8 cellular contexts compared by ENCODE assay signal in the genomic region with DNA sequence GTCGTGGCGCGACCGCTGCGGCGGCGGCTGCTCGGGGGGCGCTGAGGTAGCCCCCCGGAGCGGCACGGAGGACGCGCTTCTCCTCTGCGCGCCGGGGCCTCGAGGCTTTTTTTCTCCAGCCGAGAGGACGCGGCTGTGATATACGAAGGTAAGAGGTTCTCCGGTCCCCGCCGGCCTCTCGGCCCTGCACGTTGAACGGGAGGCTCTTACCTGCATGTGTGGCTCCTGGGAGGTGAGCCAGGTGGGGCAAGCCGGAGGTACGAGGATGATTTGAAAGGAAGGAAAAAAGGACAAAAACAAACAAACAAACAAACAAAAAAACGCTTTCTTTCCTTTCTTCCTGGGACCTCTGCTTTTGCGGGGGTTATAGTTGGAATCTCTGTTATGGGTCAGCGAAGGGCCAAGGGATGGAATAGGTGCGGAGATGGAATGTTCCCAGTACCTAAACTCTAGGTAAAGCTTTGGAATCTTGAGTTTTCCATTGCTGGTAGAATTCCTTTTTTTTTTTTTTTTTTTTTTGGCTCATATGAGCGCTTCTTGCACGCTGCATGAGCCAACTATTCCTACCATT. TPM values are rescaled to one million over a fixed set of nuclear protein-coding genes. Genes with fewer than 3 reads are reported as not detected.
DNase-seq lines count a peak whose midpoint lies in the region; ATAC-seq, FAIRE-seq and TF ChIP-seq lines count a peak whose summit lies in the region.

No MANE protein-coding gene starts in this region.

- H3K9me3 ChIP-seq in mesenchymal stem cell (ENCODE audit: control insufficient read depth, low read length) (no peaks in the 10 kb centered on the region), tibial artery (no peaks in the 10 kb centered on the region)

- peak overlapping the region; percentile 45 for H4K8ac ChIP-seq in mesenchymal stem cell (ENCODE audit: low read length)

- H3K4me2 ChIP-seq in mesenchymal stem cell (ENCODE audit: low read length, poor library complexity, severe bottlenecking) = peak overlapping the region; percentile 58

- peaks cover 3% of the 10 kb centered on the region for H3K79me1 ChIP-seq in mesenchymal stem cell (replicated peaks; ENCODE audit: low read length, poor library complexity, severe bottlenecking)

- H4K91ac ChIP-seq in mesenchymal stem cell (ENCODE audit: low read length) = peak overlapping the region; percentile 70

- intact Hi-C loops in tibial artery (cut with DNase I; ENCODE audit: low total_unique reads) = no loop called here

- TF ChIP-seq CTCF in bronchial epithelial cell (IDR thresholded peaks at IDR 0.05; ENCODE audit: insufficient read depth, low read length, severe bottlenecking) = no peak
- TF ChIP-seq CTCF in tibial artery (IDR thresholded peaks at IDR 0.05) = no peak

- WGBS in mesenchymal stem cell = under 1% methylated on average over 14 of the region's 36 CpGs

- H2BK120ac ChIP-seq in mesenchymal stem cell (ENCODE audit: low read depth, low read length) = peak overlapping the region; percentile 88

- FAIRE-seq in bronchial epithelial cell (lab: Jason Lieb, UNC) = no peak
- FAIRE-seq in HTR-8/SVneo (lab: Jason Lieb, UNC) = no peak

- peak overlapping the region; percentile 57 for H3K27ac ChIP-seq in mesenchymal stem cell (ENCODE audit: low read length, poor library complexity, severe bottlenecking)
- peak overlapping the region; percentile 87 to 91 for H3K27ac ChIP-seq in tibial artery

- H2BK12ac ChIP-seq in mesenchymal stem cell (ENCODE audit: low read length in 2 of 2) = peak overlapping the region in 1 of 2 experiments; percentile 37

- H2AK5ac ChIP-seq in mesenchymal stem cell (ENCODE audit: low read length, severe bottlenecking) = no peak overlapping the region

- H3K23ac ChIP-seq in mesenchymal stem cell (ENCODE audit: low read length in 2 of 2) = peak overlapping the region in 1 of 2 experiments; percentile 51

- ATAC-seq in HG02610 (IDR thresholded peaks at IDR 0.05; ENCODE audit: unreplicated experiment) = peak; percentile 14

- peak overlapping the region; percentile 70 for H2AFZ ChIP-seq in mesenchymal stem cell (ENCODE audit: low read depth, low read length)

- H3K14ac ChIP-seq in mesenchymal stem cell (ENCODE audit: low read length in 2 of 2) = no peak overlapping the region

- H3K27me3 ChIP-seq in bronchial epithelial cell (ENCODE audit: control insufficient read depth, insufficient read depth, low read length) = no peaks in the 10 kb centered on the region
- H3K27me3 ChIP-seq in mesenchymal stem cell (ENCODE audit: control insufficient read depth in 1 of 2, insufficient read depth in 1 of 2, low read length in 2 of 2) = no peaks in the 10 kb centered on the region
- H3K27me3 ChIP-seq in tibial artery = no peaks in the 10 kb centered on the region

- H3K4me3 ChIP-seq in bronchial epithelial cell (ENCODE audit: low read depth, low read length) (peak overlapping the region; percentile 88), mesenchymal stem cell (ENCODE audit: insufficient read depth in 1 of 2, low read depth in 1 of 2, low read length in 2 of 2) (peak overlapping the region; percentile 77 to 95), tibial artery (peak overlapping the region; percentile 91 to 97)

- H2BK5ac ChIP-seq in mesenchymal stem cell (ENCODE audit: low read depth, low read length, poor library complexity, severe bottlenecking) = peak overlapping the region; percentile 15

- peak overlapping the region; percentile 100 for H2BK15ac ChIP-seq in mesenchymal stem cell (ENCODE audit: low read depth, poor library complexity, severe bottlenecking)

- H3K18ac ChIP-seq in mesenchymal stem cell (ENCODE audit: low read depth in 1 of 2, low read length in 2 of 2) = peak overlapping the region; percentile 34 to 88

- H3K4ac ChIP-seq in mesenchymal stem cell (ENCODE audit: low read depth in 1 of 2, low read length in 2 of 2) = peak overlapping the region; percentile 24 to 78

- H3K36me3 ChIP-seq in bronchial epithelial cell (ENCODE audit: control insufficient read depth, insufficient read depth, low read length) (no peaks in the 10 kb centered on the region), mesenchymal stem cell (ENCODE audit: control insufficient read depth in 1 of 2, insufficient read depth in 2 of 2, low read depth in 1 of 2, low read length in 2 of 2) (no peaks in the 10 kb centered on the region), tibial artery (no peaks in the 10 kb centered on the region)

- H3K9ac ChIP-seq in mesenchymal stem cell (ENCODE audit: low read length) = peak overlapping the region; percentile 95

- H3K4me1 ChIP-seq in mesenchymal stem cell (ENCODE audit: control insufficient read depth, insufficient read depth, low read depth, low read length) (peaks cover 3% of the 10 kb centered on the region), tibial artery (peaks cover 0 to 31% (median 0%) of the 10 kb centered on the region in 4 donors)

- DNase-seq in NCI-H1092 treated with DMSO at 0.1 percent for 48 hours (lab: John Stamatoyannopoulos, UW) (peak; percentile 40), NCI-H1092 (lab: John Stamatoyannopoulos, UW) (no peak), NCI-H526 treated with DMSO at 0.1 percent for 48 hours (lab: John Stamatoyannopoulos, UW) (peak; percentile 56), bronchial epithelial cell (ENCODE audit: low read depth) (no peak), mesenchymal stem cell (no peak), tibial artery (peak in 1 of 2 donors; percentile 26), HTR-8/SVneo (ENCODE audit: insufficient read length, low spot score) (no peak)

RNA-seq across cellular contexts. Expression of gene PTPN4, which starts 0.6 kb away (rescaled TPM):
- total RNA-seq in bronchial epithelial cell = 20.5 and 34.2 TPM in 2 replicates
- polyA plus RNA-seq in mesenchymal stem cell (2013, experiment 1 of 2) = 6.4 TPM
- 7.1 TPM for polyA plus RNA-seq in mesenchymal stem cell (2013, experiment 2 of 2)

Comparison
In these comparisons a context has a peak if more than half of its experiments do, and no peak if none do; other contexts are left out.
1. DNase-seq: peak in NCI-H1092 treated with DMSO at 0.1 percent for 48 hours (single experiment) and NCI-H526 treated with DMSO at 0.1 percent for 48 hours (single experiment); none in NCI-H1092 (single experiment), bronchial epithelial cell (single experiment), mesenchymal stem cell (single experiment) and HTR-8/SVneo (single experiment).
2. Peak in every context shown above with its lines, with median percentiles within 50 percentile points of each other: H3K4me3 ChIP-seq.